In genomic region chr5:176780071-176780850, GRCh38 we compare ENCODE assay signal across 1 cellular context.
TF ChIP-seq lines count a peak whose summit lies in the region.

No MANE protein-coding gene starts in this region.

TF ChIP-seq in HCT116, 20 proteins besides CTCF, POLR2A, EP300 and RAD21 (continued from another document):
- TF ChIP-seq REST (IDR thresholded peaks at IDR 0.05; ENCODE audit: low read depth), result no peak
- TF ChIP-seq EZH2phosphoT487 (IDR thresholded peaks at IDR 0.05; ENCODE audit: borderline replicate concordance), result no peak
- no peak for TF ChIP-seq ZFX (IDR thresholded peaks at IDR 0.05)
- no peak for TF ChIP-seq YY1 (IDR thresholded peaks at IDR 0.05; ENCODE audit: extremely low read depth, insufficient replicate concordance, low read depth, low read length)
TF ChIP-seq in HCT116: peak in this region for 0.
